31 cellular contexts compared by ENCODE assay signal in the genomic region with DNA sequence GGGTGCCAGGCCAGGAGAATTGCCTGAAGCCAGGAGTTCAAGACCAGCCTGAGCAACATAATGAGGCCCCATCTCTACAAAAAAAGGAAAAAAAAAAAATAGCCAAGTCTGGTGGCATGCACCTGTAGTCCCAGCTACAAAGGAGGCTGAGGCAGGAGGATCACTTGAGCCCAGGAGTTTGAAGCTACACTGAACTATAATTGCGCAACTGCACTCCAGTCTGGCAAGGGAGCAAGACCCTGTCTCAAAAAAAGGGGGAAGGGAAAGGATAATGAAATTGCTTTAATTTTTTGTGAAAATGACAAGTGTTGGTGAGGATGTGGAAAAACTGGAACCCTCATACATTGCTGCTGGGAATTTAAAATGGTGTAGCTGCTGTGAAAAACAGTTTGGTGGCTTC.
"Had no signal": no experiment of that assay in that cellular context is flagged by ENCODE, and none has a peak within 500 bp of the region (broad histone marks: within the 10 kb centered on the region; RNA-seq: fewer than 3 reads in every experiment).

No MANE protein-coding gene starts in this region.

- H3K27me3 ChIP-seq: neural progenitor cell, ovary, spleen, thyroid gland, tibial nerve, upper lobe of left lung, vagina had no signal

- H3K36me3 ChIP-seq: ovary, spleen, thoracic aorta, thyroid gland, tibial nerve, upper lobe of left lung, vagina had no signal

- DNase-seq: natural killer cell; occipital lobe; ovary; posterior cingulate gyrus; psoas muscle; right cardiac atrium; spleen; stimulated activated CD4-positive, alpha-beta T cell treated with anti-CD3 and anti-CD28 coated beads, Interleukin-12 subunit alpha, Interleukin-12 subunit beta, amount 100 ng/mL, for 4 hours; stimulated activated CD4-positive, alpha-beta T cell treated with anti-CD3 and anti-CD28 coated beads, Interleukin-1b, Interleukin-23, amount 100 ng/mL, for 48 hours; stimulated activated CD4-positive, alpha-beta T cell treated with anti-CD3 and anti-CD28 coated beads, Interleukin-4, amount 100 ng/mL, for 1 hour; stimulated activated CD4-positive, alpha-beta T cell treated with anti-CD3 and anti-CD28 coated beads, Interleukin-4, amount 100 ng/mL, for 4 hours; stimulated activated CD8-positive, alpha-beta memory T cell treated with anti-CD3 and anti-CD28 coated beads, Interleukin-4, amount 100 ng/mL, for 48 hours; stimulated activated naive CD4-positive, alpha-beta T cell; stimulated activated naive CD8-positive, alpha-beta T cell treated with anti-CD3 and anti-CD28 coated beads, Interleukin-15, amount 100 ng/mL, for 72 hours; stimulated activated naive CD8-positive, alpha-beta T cell treated with anti-CD3 and anti-CD28 coated beads, Interleukin-15, Interleukin-2, amounts not matched to agents 100 U/mL and 50 U/mL, for 24 hours; substantia nigra; thyroid gland; trophoblast cell; upper lobe of left lung had no signal

- H3K27ac ChIP-seq: neural progenitor cell, ovary, parathyroid adenoma, psoas muscle, skin epidermis, spleen, thoracic aorta, thyroid gland, tibial nerve, upper lobe of left lung, vagina had no signal

- H3K79me2 ChIP-seq: parathyroid adenoma had no signal

- H3K4me1 ChIP-seq: neural progenitor cell, parathyroid adenoma, psoas muscle, spleen, thyroid gland, tibial nerve, upper lobe of left lung, vagina had no signal

- H3K27ac Mint-ChIP-seq: natural killer cell; nephron; neural progenitor cell; progenitor cell of endocrine pancreas; stimulated activated memory B cell treated with anti-CD40 and anti-IgM and Interleukin-4, amounts not matched to agents 10 μg/mL and 1 μg/mL and 100 μg/mL, for 72 hours; stimulated activated naive CD8-positive, alpha-beta T cell treated with anti-CD3 and anti-CD28 coated beads, Interleukin-15, amount 100 ng/mL, for 72 hours had no signal

- H3K9me3 Mint-ChIP-seq: stimulated activated memory B cell treated with anti-CD40 and anti-IgM and Interleukin-4, amounts not matched to agents 10 μg/mL and 1 μg/mL and 100 μg/mL, for 72 hours; stimulated activated naive CD8-positive, alpha-beta T cell treated with anti-CD3 and anti-CD28 coated beads, Interleukin-15, amount 100 ng/mL, for 72 hours had no signal

- H3K9ac ChIP-seq: neural progenitor cell, parathyroid adenoma had no signal

- H2AFZ ChIP-seq: neural progenitor cell, parathyroid adenoma had no signal

- ATAC-seq: psoas muscle; right cardiac atrium; sciatic nerve; stimulated activated memory B cell treated with anti-CD40 and anti-IgM and Interleukin-4, amounts not matched to agents 10 μg/mL and 1 μg/mL and 100 μg/mL, for 72 hours; stimulated activated naive CD8-positive, alpha-beta T cell treated with anti-CD3 and anti-CD28 coated beads, Interleukin-15, amount 100 ng/mL, for 72 hours; stimulated activated naive CD8-positive, alpha-beta T cell treated with anti-CD3 and anti-CD28 coated beads, Interleukin-15, Interleukin-2, amounts not matched to agents 100 U/mL and 50 U/mL, for 24 hours had no signal

- H3K4me2 ChIP-seq: neural progenitor cell, smooth muscle cell had no signal

- H3K4me3 ChIP-seq: neural progenitor cell, ovary, psoas muscle, skin epidermis, smooth muscle cell, spleen, thoracic aorta, thyroid gland, tibial nerve, upper lobe of left lung, vagina had no signal

- H3K36me3 Mint-ChIP-seq: natural killer cell; stimulated activated memory B cell treated with anti-CD40 and anti-IgM and Interleukin-4, amounts not matched to agents 10 μg/mL and 1 μg/mL and 100 μg/mL, for 72 hours had no signal

- H3K9me3 ChIP-seq: ovary, thoracic aorta, thyroid gland, vagina had no signal

- FAIRE-seq: urothelium cell line had no signal
